In genomic region chr11:72673943-72674828, GRCh38 we compare ENCODE assay signal across 9 cellular contexts. TPM values are rescaled to one million over a fixed set of nuclear protein-coding genes. Genes with fewer than 3 reads are reported as not detected.
DNase-seq lines count a peak whose midpoint lies in the region; ATAC-seq and TF ChIP-seq lines count a peak whose summit lies in the region.
"Had no signal": no experiment of that assay in that cellular context is flagged by ENCODE, and none has a peak within 500 bp of the region (broad histone marks: within the 10 kb centered on the region; RNA-seq: fewer than 3 reads in every experiment).

Gene PDE2A, minus strand, starts transcription at chr11:72674422. Its CDS starts 215 bp downstream, at chr11:72674207.

- H3K27ac ChIP-seq in HEK293 (ENCODE audit: extremely low read depth, low read depth, low read length) (no peak within 1 kb of the TSS), right atrium auricular region (no peak within 1 kb of the TSS)
- H3K27ac ChIP-seq: KMS-11 had no signal

- no peak within 1 kb of the TSS for H3K4me3 Mint-ChIP-seq in T-helper 17 cell
- no peak within 1 kb of the TSS for H3K4me3 Mint-ChIP-seq in activated naive CD4-positive, alpha-beta T cell treated with anti-CD3 and anti-CD28 coated beads, Interleukin-2, amount 10 ng/mL, durations not matched to agents 7 days and 5 days

- H3K4me1 ChIP-seq in HEK293 (ENCODE audit: control insufficient read depth, insufficient read depth, low read length) = no peaks in the 10 kb centered on the region
- H3K4me1 ChIP-seq in right atrium auricular region = peaks cover 0 to 16% of the 10 kb centered on the region in 2 donors

- CTCF ChIA-PET in HEK293 (lab: Yijun Ruan, JAX) = interaction anchor here (0.6 to 1.2 kb wide), 5 partner anchors 10 to 622 kb away, joined by 3 to 4 read pairs (median 3); no protein-coding TSS in a partner anchor
- CTCF ChIA-PET in activated naive CD4-positive, alpha-beta T cell treated with anti-CD3 and anti-CD28 coated beads, Interleukin-2, amount 10 ng/mL, durations not matched to agents 7 days and 5 days (lab: Charles Lee) = interaction anchor here (1.1 to 2.1 kb wide), 2 partner anchors 10 to 87 kb away, joined by 4 to 18 read pairs; no protein-coding TSS in a partner anchor

- H3K4me3 ChIP-seq in HEK293 (ENCODE audit: low read depth, low read length) (no peak within 1 kb of the TSS), right atrium auricular region (no peak within 1 kb of the TSS)

- H3K36me3 ChIP-seq in HEK293 (ENCODE audit: control insufficient read depth in 2 of 2, insufficient read depth in 1 of 2, low read length in 2 of 2) = no peaks in the 10 kb centered on the region
- H3K36me3 ChIP-seq in right atrium auricular region = no peaks in the 10 kb centered on the region

- peaks cover 8% of the 10 kb centered on the region for H3K36me3 Mint-ChIP-seq in T-helper 17 cell (ENCODE audit: low read depth)
- peaks cover 2% of the 10 kb centered on the region for H3K36me3 Mint-ChIP-seq in activated naive CD4-positive, alpha-beta T cell treated with anti-CD3 and anti-CD28 coated beads, Interleukin-2, amount 10 ng/mL, durations not matched to agents 7 days and 5 days

- intact Hi-C loops in sciatic nerve (cut with DNase I) = no loop called here

- no peaks in the 10 kb centered on the region for H3K9me3 Mint-ChIP-seq in activated naive CD4-positive, alpha-beta T cell treated with anti-CD3 and anti-CD28 coated beads, Interleukin-2, amount 10 ng/mL, durations not matched to agents 7 days and 5 days

- H3K9me3 ChIP-seq in HEK293 (ENCODE audit: control insufficient read depth, insufficient read depth, low read depth, low read length) (no peaks in the 10 kb centered on the region), T-helper 17 cell (ENCODE audit: control insufficient read depth, low read length, poor library complexity, severe bottlenecking) (no peaks in the 10 kb centered on the region), right atrium auricular region (no peaks in the 10 kb centered on the region)

- no peak for ATAC-seq in T-helper 17 cell
- ATAC-seq in sciatic nerve = no peak
- ATAC-seq in HG02970 (IDR thresholded peaks at IDR 0.05; ENCODE audit: low FRiP score, unreplicated experiment) = no peak

- POLR2A ChIA-PET in HEK293 (lab: Yijun Ruan, JAX) = no interaction called here

- H3K4me1 Mint-ChIP-seq in T-helper 17 cell = peaks cover 18% of the 10 kb centered on the region
- peaks cover 2% of the 10 kb centered on the region for H3K4me1 Mint-ChIP-seq in activated naive CD4-positive, alpha-beta T cell treated with anti-CD3 and anti-CD28 coated beads, Interleukin-2, amount 10 ng/mL, durations not matched to agents 7 days and 5 days

- H3K27ac Mint-ChIP-seq in T-helper 17 cell = peak within 1 kb of the TSS; percentile 64
- no peak within 1 kb of the TSS for H3K27ac Mint-ChIP-seq in activated naive CD4-positive, alpha-beta T cell treated with anti-CD3 and anti-CD28 coated beads, Interleukin-2, amount 10 ng/mL, durations not matched to agents 7 days and 5 days

- no peak for TF ChIP-seq CTCF in HEK293 (tag by site-specific recombination; IDR thresholded peaks at IDR 0.05)
- no peak for TF ChIP-seq CTCF in right atrium auricular region (IDR thresholded peaks at IDR 0.05)

- H3K27me3 ChIP-seq in right atrium auricular region = peaks cover 0 to 22% of the 10 kb centered on the region in 2 donors

- DNase-seq in T-helper 17 cell (no peak), right atrium auricular region (ENCODE audit: low spot score) (no peak), sciatic nerve (ENCODE audit: low spot score) (no peak), HuH-7 (ENCODE audit: low spot score) (no peak), glomerular visceral epithelial cell (ENCODE audit: extremely low spot score) (no peak)
- DNase-seq in activated naive CD4-positive, alpha-beta T cell treated with anti-CD3 and anti-CD28 coated beads, Interleukin-2, amount 10 ng/mL, durations not matched to agents 7 days and 5 days = no peak

- peaks cover 87% of the 10 kb centered on the region for H3K27me3 Mint-ChIP-seq in T-helper 17 cell
- peaks cover 92% of the 10 kb centered on the region for H3K27me3 Mint-ChIP-seq in activated naive CD4-positive, alpha-beta T cell treated with anti-CD3 and anti-CD28 coated beads, Interleukin-2, amount 10 ng/mL, durations not matched to agents 7 days and 5 days

TF ChIP-seq in HEK293, 187 proteins besides CTCF, POLR2A, EP300 and RAD21:
- TF ChIP-seq ZNF391 (tag by site-specific recombination; IDR thresholded peaks at IDR 0.05; ENCODE audit: borderline replicate concordance, low read depth) (no peak), ZNF366 (tag by site-specific recombination; conservative IDR thresholded peaks at IDR 0.05) (0 out of 2 replicates have a peak, but pooled peaks have one; percentile 16), ZNF398 (tag by site-specific recombination; IDR thresholded peaks at IDR 0.05) (peak; percentile 79), ZNF10 (tag by site-specific recombination; IDR thresholded peaks at IDR 0.05) (no peak), REST (tag by site-specific recombination; IDR thresholded peaks at IDR 0.05) (peak; percentile 7; the same call in 1 of the 2 replicates), PRDM1 (tag by site-specific recombination; IDR thresholded peaks at IDR 0.05) (peak; percentile 58; the same call in 1 of the 2 replicates), ZBTB20 (tag by site-specific recombination; IDR thresholded peaks at IDR 0.05) (no peak)

RNA-seq across cellular contexts. Expression of gene PDE2A, which starts in this region (rescaled TPM):
- 1 to 10 TPM; 2.7 to 4.9 TPM for total RNA-seq in T-helper 17 cell
- 10 to 100 TPM; 23.1 to 34.2 TPM for total RNA-seq in right atrium auricular region
- total RNA-seq in sciatic nerve = 74.4 TPM

Comparison
In these comparisons a context has a peak if more than half of its experiments do, and no peak if none do; other contexts are left out.
1. RNA of gene PDE2A (total RNA-seq): 74.4 TPM in sciatic nerve (single experiment) and 23.1 to 34.2 TPM in right atrium auricular region; 2.7 to 4.9 TPM in T-helper 17 cell; every median in the first group is over 4 times any median in the second.